8 cellular contexts compared by ENCODE assay signal in the genomic region with DNA sequence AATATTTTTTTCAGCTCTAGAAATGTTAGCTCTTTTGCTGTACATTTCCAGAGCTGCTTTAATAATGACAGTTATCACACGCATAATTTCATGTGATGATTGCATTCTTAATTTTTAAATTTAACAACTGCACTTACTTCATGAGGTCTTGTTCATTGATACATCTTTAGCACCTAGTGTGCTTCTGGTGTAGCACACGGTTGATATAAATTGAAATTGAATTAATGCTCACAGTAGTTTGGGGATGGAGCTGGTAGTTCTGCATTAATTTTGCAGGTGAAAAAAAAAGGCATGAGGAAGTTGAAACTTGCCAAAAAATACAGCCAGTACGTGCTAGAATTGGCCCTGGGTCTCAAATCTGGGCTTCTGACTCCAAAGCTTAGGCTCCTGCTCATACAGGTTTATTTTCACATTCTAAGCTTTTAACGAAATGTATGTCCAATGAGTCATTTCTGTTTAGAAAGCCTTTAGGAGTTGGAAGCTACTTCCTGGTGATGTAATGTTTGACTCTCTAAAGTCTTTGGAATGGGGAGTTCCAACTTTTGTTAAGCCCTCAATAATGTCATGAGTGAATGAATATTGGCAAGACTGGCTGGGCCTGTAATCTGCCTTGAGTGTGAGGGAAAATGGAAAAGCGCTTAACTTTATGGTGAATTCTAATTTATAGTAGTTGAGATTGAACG. TPM values are rescaled to one million over a fixed set of nuclear protein-coding genes. Genes with fewer than 3 reads are reported as not detected.
DNase-seq lines count a peak whose midpoint lies in the region; ATAC-seq, FAIRE-seq and TF ChIP-seq lines count a peak whose summit lies in the region.

No MANE protein-coding gene starts in this region.

- H3K27ac Mint-ChIP-seq in astrocyte (ENCODE audit: unreplicated experiment): peak overlapping the region; percentile 98

- H3K4me1 Mint-ChIP-seq in astrocyte (ENCODE audit: low read depth, unreplicated experiment): peaks cover 51% of the 10 kb centered on the region

- no peak overlapping the region for H3K4me3 ChIP-seq in astrocyte (ENCODE audit: insufficient read depth, low read depth, low read length)
- H3K4me3 ChIP-seq in kidney epithelial cell (ENCODE audit: low read depth, low read length): no peak overlapping the region
- H3K4me3 ChIP-seq in subcutaneous abdominal adipose tissue (ENCODE audit: low read depth in 1 of 5, low read length in 5 of 5): no peak overlapping the region

- H3K9ac ChIP-seq in astrocyte (ENCODE audit: low read length): peak overlapping the region; percentile 68
- peak overlapping the region in 4 of 5 donors; percentile 14 to 70 (median 69) for H3K9ac ChIP-seq in subcutaneous abdominal adipose tissue (ENCODE audit: low read length in 5 of 5)

- H3K9me3 ChIP-seq in astrocyte (ENCODE audit: insufficient read depth, low read depth, low read length): no peaks in the 10 kb centered on the region
- no peaks in the 10 kb centered on the region for H3K9me3 ChIP-seq in subcutaneous abdominal adipose tissue (ENCODE audit: control insufficient read depth in 5 of 5, low read length in 5 of 5)

- peaks cover 98% of the 10 kb centered on the region for H3K79me2 ChIP-seq in astrocyte (ENCODE audit: insufficient read depth, low read length)

- peak; percentile 93 for FAIRE-seq in astrocyte (lab: Jason Lieb, UNC)

- H3K4me2 ChIP-seq in astrocyte (ENCODE audit: low read length): peak overlapping the region; percentile 64

- TF ChIP-seq CTCF in 22Rv1 (IDR thresholded peaks at IDR 0.05) (no peak), astrocyte (IDR thresholded peaks at IDR 0.05; ENCODE audit: insufficient read depth, low read depth, low read length) (no peak), kidney epithelial cell (IDR thresholded peaks at IDR 0.05; ENCODE audit: insufficient read depth, low read length, poor library complexity, severe bottlenecking) (no peak)

- H3K36me3 Mint-ChIP-seq in astrocyte (ENCODE audit: low read depth, unreplicated experiment): peaks cover 13% of the 10 kb centered on the region

- H2AFZ ChIP-seq in astrocyte (ENCODE audit: low read depth, low read length): no peak overlapping the region

- peak overlapping the region; percentile 62 for H3K4me3 Mint-ChIP-seq in astrocyte (ENCODE audit: unreplicated experiment)

- no peaks in the 10 kb centered on the region for H3K27me3 Mint-ChIP-seq in astrocyte (ENCODE audit: low read depth, unreplicated experiment)

- no peaks in the 10 kb centered on the region for H3K9me3 Mint-ChIP-seq in astrocyte (ENCODE audit: unreplicated experiment)

- peaks cover 20% of the 10 kb centered on the region for H3K36me3 ChIP-seq in astrocyte (ENCODE audit: insufficient read depth, low read length)
- peaks cover 3% of the 10 kb centered on the region for H3K36me3 ChIP-seq in kidney epithelial cell (ENCODE audit: control insufficient read depth, insufficient read depth, low read length)
- H3K36me3 ChIP-seq in subcutaneous abdominal adipose tissue (ENCODE audit: control insufficient read depth in 5 of 5, insufficient read depth in 5 of 5, low read length in 5 of 5): peaks cover 0 to 16% (median 12%) of the 10 kb centered on the region in 5 donors

- H3K27ac ChIP-seq in 22Rv1 (peak overlapping the region; percentile 66), astrocyte (ENCODE audit: low read depth, low read length) (peak overlapping the region; percentile 91), subcutaneous abdominal adipose tissue (ENCODE audit: low read depth, low read length) (peak overlapping the region; percentile 97)

- no peak for ATAC-seq in HG03045 (IDR thresholded peaks at IDR 0.05; ENCODE audit: unreplicated experiment)

- no peaks in the 10 kb centered on the region for H3K27me3 ChIP-seq in astrocyte (ENCODE audit: insufficient read depth, low read length)
- no peaks in the 10 kb centered on the region for H3K27me3 ChIP-seq in kidney epithelial cell (ENCODE audit: control insufficient read depth, insufficient read depth, low read length)
- no peaks in the 10 kb centered on the region for H3K27me3 ChIP-seq in subcutaneous abdominal adipose tissue (ENCODE audit: control insufficient read depth in 5 of 5, insufficient read depth in 4 of 5, low read length in 5 of 5)

- peaks cover 33% of the 10 kb centered on the region for H3K4me1 ChIP-seq in astrocyte (ENCODE audit: insufficient read depth, low read length)
- peaks cover 12 to 67% (median 53%) of the 10 kb centered on the region in 5 donors for H3K4me1 ChIP-seq in subcutaneous abdominal adipose tissue (ENCODE audit: control insufficient read depth in 5 of 5, insufficient read depth in 5 of 5, low read length in 5 of 5)

- peaks cover 92% of the 10 kb centered on the region for H4K20me1 ChIP-seq in astrocyte (ENCODE audit: insufficient read depth, low read length)

- DNase-seq in HPDE6-E6E7 (ENCODE audit: extremely low spot score) (peak; percentile 87), astrocyte (ENCODE audit: low read depth) (peak; percentile 97), kidney epithelial cell (ENCODE audit: low read depth) (peak; percentile 95), UCSD-AML1 (lab: John Stamatoyannopoulos, UW; ENCODE audit: unreplicated experiment) (no peak), NCI-H2227 treated with DMSO at 0.1 percent for 48 hours (lab: John Stamatoyannopoulos, UW) (no peak)

RNA-seq across cellular contexts. Expression of gene RAC1, which starts 10.9 kb away (rescaled TPM):
- total RNA-seq in astrocyte (322 and 340 TPM in 2 replicates), kidney epithelial cell (214 and 250 TPM in 2 replicates)

RNA-seq across cellular contexts. Expression of gene FAM220A, which starts 36.5 kb away (rescaled TPM):
- total RNA-seq in astrocyte (23.9 and 25.1 TPM in 2 replicates), kidney epithelial cell (23.4 and 24.2 TPM in 2 replicates)

Comparison
In these comparisons a context has a peak if more than half of its experiments do, and no peak if none do; other contexts are left out.
1. DNase-seq: peak in HPDE6-E6E7 (single experiment), astrocyte (single experiment) and kidney epithelial cell (single experiment); none in UCSD-AML1 (single experiment) and NCI-H2227 treated with DMSO at 0.1 percent for 48 hours (single experiment).
2. Peak in every context shown above with its lines, with median percentiles within 50 percentile points of each other: H3K27ac ChIP-seq.